Comparison of ENCODE assay signal across 17 cellular contexts in genomic region chr3:47378869-47379268, GRCh38. TPM values are rescaled to one million over a fixed set of nuclear protein-coding genes. Genes with fewer than 3 reads are reported as not detected.
A peak's percentile ranks its signal among the peaks of the same experiment; 100 is the strongest.
DNase-seq lines count a peak whose midpoint lies in the region; ATAC-seq and TF ChIP-seq lines count a peak whose summit lies in the region.
"Had no signal": no experiment of that assay in that cellular context is flagged by ENCODE, and none has a peak within 500 bp of the region (broad histone marks: within the 10 kb centered on the region; RNA-seq: fewer than 3 reads in every experiment).

No MANE protein-coding gene starts in this region.

- H3K4me3 Mint-ChIP-seq in Calu3 (ENCODE audit: low read depth, unreplicated experiment) (peak overlapping the region; percentile 95), WTC11 (peak overlapping the region; percentile 100; the same call in 1 of the 2 replicates), T-cell (peak overlapping the region in 1 of 3 donors; percentile 86)

- H3K36me3 ChIP-seq in ACC112 (ENCODE audit: insufficient read depth, low read length) (no peaks in the 10 kb centered on the region), liver (ENCODE audit: control insufficient read depth in 4 of 4, insufficient read depth in 3 of 4, low read depth in 1 of 4, low read length in 3 of 4) (no peaks in the 10 kb centered on the region)
- H3K36me3 ChIP-seq: tibial artery had no signal

- H3K36me3 Mint-ChIP-seq in Calu3 (ENCODE audit: insufficient read depth, unreplicated experiment) (peaks cover 42% of the 10 kb centered on the region), WTC11 (no peaks in the 10 kb centered on the region), T-cell (peaks cover 7% of the 10 kb centered on the region)

- no peak overlapping the region for H2AFZ ChIP-seq in ACC112 (ENCODE audit: low read length, unreplicated experiment)
- H2AFZ ChIP-seq: parathyroid adenoma had no signal

- peak overlapping the region; percentile 99 for H3K27ac Mint-ChIP-seq in Calu3 (ENCODE audit: unreplicated experiment)
- H3K27ac Mint-ChIP-seq in WTC11: no peak overlapping the region
- peak overlapping the region in 1 of 2 donors; percentile 28 for H3K27ac Mint-ChIP-seq in T-cell

- no peaks in the 10 kb centered on the region for H3K9me3 ChIP-seq in liver (ENCODE audit: control insufficient read depth in 4 of 4, low read length in 3 of 4)
- H3K9me3 ChIP-seq: tibial artery had no signal

- intact Hi-C loops in Calu3 (cut with micrococcal nuclease; ENCODE audit: unreplicated experiment): no loop called here

- H3K4me1 ChIP-seq in ACC112 (ENCODE audit: control insufficient read depth, insufficient read depth, low read length, unreplicated experiment): peaks cover 17% of the 10 kb centered on the region
- peaks cover 8 to 25% (median 16%) of the 10 kb centered on the region in 4 donors for H3K4me1 ChIP-seq in liver (ENCODE audit: control insufficient read depth in 4 of 4, insufficient read depth in 4 of 4, low read length in 3 of 4)

- ATAC-seq in WTC11 (no peak), GM18502 (IDR thresholded peaks at IDR 0.05; ENCODE audit: poor library complexity, unreplicated experiment) (no peak), T-cell (replicated peaks in 1 of 4) (no peak), GM21447 (IDR thresholded peaks at IDR 0.05; ENCODE audit: unreplicated experiment) (no peak)

- H3K4me3 ChIP-seq in ACC112 (ENCODE audit: low read depth, low read length): peak overlapping the region; percentile 90
- peak overlapping the region in 2 of 3 donors; percentile 66 to 98 for H3K4me3 ChIP-seq in liver (ENCODE audit: low read depth in 1 of 3, low read length in 3 of 3)

- H3K9me3 Mint-ChIP-seq in Calu3 (ENCODE audit: low read depth, unreplicated experiment) (no peaks in the 10 kb centered on the region), WTC11 (no peaks in the 10 kb centered on the region), T-cell (no peaks in the 10 kb centered on the region)

- peaks cover 38% of the 10 kb centered on the region for H3K79me2 ChIP-seq in ACC112 (ENCODE audit: control insufficient read depth, insufficient read depth, low read length, unreplicated experiment)

- CTCF ChIA-PET in Calu3 (lab: Charles Lee): no interaction called here
- CTCF ChIA-PET in WTC11 (lab: Charles Lee): interaction anchor here (2.2 kb wide), 1 partner anchor 8 kb away, joined by 37 read pairs; no protein-coding TSS in a partner anchor
- CTCF ChIA-PET in T-cell (lab: Charles Lee): interaction anchor here in 1 of 2 donors (0.7 kb wide), 1 partner anchor 16 kb away, joined by 3 read pairs; no protein-coding TSS in a partner anchor

- no peaks in the 10 kb centered on the region for H3K27me3 ChIP-seq in ACC112 (ENCODE audit: insufficient read depth, low read length)
- H3K27me3 ChIP-seq in liver (ENCODE audit: control insufficient read depth in 4 of 4, insufficient read depth in 4 of 4, low read length in 3 of 4): no peaks in the 10 kb centered on the region
- H3K27me3 ChIP-seq: tibial artery had no signal

- H3K27me3 Mint-ChIP-seq in Calu3 (ENCODE audit: unreplicated experiment) (no peaks in the 10 kb centered on the region), WTC11 (ENCODE audit: low read depth) (no peaks in the 10 kb centered on the region), T-cell (no peaks in the 10 kb centered on the region)

- no TSS peak for BruUV-seq in Calu3 (replicated peaks; lab: Mats Ljungman, UMichigan)

- TF ChIP-seq CTCF in Calu3 (IDR thresholded peaks at IDR 0.05; ENCODE audit: unreplicated experiment) (no peak), WTC11 (IDR thresholded peaks at IDR 0.05) (no peak), liver (IDR thresholded peaks at IDR 0.05; ENCODE audit: low read depth, low read length, missing input control) (no peak)

- POLR2A ChIA-PET in WTC11 (lab: Charles Lee): no interaction called here
- POLR2A ChIA-PET in T-cell (lab: Charles Lee): no interaction called here

- no peak for DNase-seq in Calu3
- DNase-seq in WTC11 (ENCODE audit: low spot score): no peak
- no peak for DNase-seq in T-cell
- no peak for DNase-seq in NCI-H345 (lab: John Stamatoyannopoulos, UW)
- DNase-seq: activated CD4-positive, CD25-positive, alpha-beta regulatory T cell treated with anti-CD3 and anti-CD28 coated beads, Interleukin-2, amount 50 U/mL, for 72 hours; activated CD8-positive, alpha-beta memory T cell treated with anti-CD3 and anti-CD28 coated beads, Interleukin-2, amount 50 U/mL, for 4 hours; central memory CD4-positive, alpha-beta T cell; effector memory CD4-positive, alpha-beta T cell; kidney glomerular epithelial cell; MV-4-11; SW 1271; tibial artery had no signal

- H3K4me1 Mint-ChIP-seq in Calu3 (ENCODE audit: low read depth, unreplicated experiment) (peaks cover 39% of the 10 kb centered on the region), WTC11 (peaks cover 21% of the 10 kb centered on the region), T-cell (peaks cover 42 to 43% (median 42%) of the 10 kb centered on the region in 3 donors)

- H3K9ac ChIP-seq in liver (ENCODE audit: low read depth in 1 of 2, low read length in 2 of 2): no peak overlapping the region
- H3K9ac ChIP-seq: parathyroid adenoma had no signal

- no peak for TF ChIP-seq RAD21 in liver (IDR thresholded peaks at IDR 0.05)

- H3K27ac ChIP-seq in ACC112 (ENCODE audit: low read depth, low read length) (no peak overlapping the region), liver (ENCODE audit: low read depth in 1 of 2, low read length in 2 of 2) (peak overlapping the region; percentile 95 to 97)
- H3K27ac ChIP-seq: tibial artery had no signal

TF ChIP-seq in WTC11, 78 proteins besides CTCF, POLR2A, EP300 and RAD21 (continues in another document):
- TF ChIP-seq ZNF219 (CRISPR knock-in tag; IDR thresholded peaks at IDR 0.05; ENCODE audit: borderline replicate concordance) (no peak), NFATC4 (CRISPR knock-in tag; IDR thresholded peaks at IDR 0.05) (no peak)

TF ChIP-seq in liver, 16 proteins besides CTCF, POLR2A, EP300 and RAD21:
- TF ChIP-seq GABPA (IDR thresholded peaks at IDR 0.05 in 1 of 2, conservative IDR thresholded peaks at IDR 0.05 in 1 of 2) (no peak), HNF4G (IDR thresholded peaks at IDR 0.05) (no peak), ATF3 (IDR thresholded peaks at IDR 0.05) (no peak), ZBTB33 (IDR thresholded peaks at IDR 0.05) (no peak), MAX (IDR thresholded peaks at IDR 0.05) (no peak), NR2F2 (IDR thresholded peaks at IDR 0.05) (no peak), FOXA2 (IDR thresholded peaks at IDR 0.05) (no peak), SP1 (IDR thresholded peaks at IDR 0.05) (no peak), TAF1 (conservative IDR thresholded peaks at IDR 0.05) (no peak), EGR1 (IDR thresholded peaks at IDR 0.05; ENCODE audit: low read depth in 2 of 2) (no peak), YY1 (IDR thresholded peaks at IDR 0.05) (no peak)
TF ChIP-seq in liver: peak in this region for 0.

RNA-seq across cellular contexts. Expression of gene PTPN23, which starts 2.0 kb away (rescaled TPM):
- total RNA-seq in Calu3 (2022) (49.7 and 57.6 TPM in 2 replicates), WTC11 (2021) (44.1 to 53.5 TPM (median 49.8 TPM) in 3 replicates), liver (10 to 100 TPM; 10.6 to 84.4 TPM), T-cell (10 to 100 TPM; 39.2 to 59.6 (median 57.9) TPM)
- 10 to 100 TPM in 1 of 2 donors, 1 to 10 TPM in 1; 3.8 to 12.4 TPM for polyA plus RNA-seq in liver
